In genomic region chr12:27616356-27617150, GRCh38 we compare ENCODE assay signal across 18 cellular contexts.
A peak's percentile ranks its signal among the peaks of the same experiment; 100 is the strongest.
DNase-seq lines count a peak whose midpoint lies in the region; ATAC-seq, FAIRE-seq and TF ChIP-seq lines count a peak whose summit lies in the region.
"Had no signal": no experiment of that assay in that cellular context is flagged by ENCODE, and none has a peak within 500 bp of the region (broad histone marks: within the 10 kb centered on the region; RNA-seq: fewer than 3 reads in every experiment).

No MANE protein-coding gene starts in this region.

- POLR2A ChIA-PET in CD4-positive, alpha-beta T cell (lab: Charles Lee) = no interaction called here

- no peaks in the 10 kb centered on the region for H4K20me1 ChIP-seq in osteoblast (ENCODE audit: insufficient read depth, low read length)

- H3K9me3 Mint-ChIP-seq in CD4-positive, alpha-beta T cell = no peaks in the 10 kb centered on the region
- H3K9me3 Mint-ChIP-seq: activated naive CD4-positive, alpha-beta T cell treated with anti-CD3 and anti-CD28 coated beads, Interleukin-2, amount 10 ng/mL, durations not matched to agents 7 days and 5 days; IgD-negative memory B cell had no signal

- H3K9ac ChIP-seq in kidney (ENCODE audit: low read length in 2 of 2) = no peak overlapping the region

- H3K36me3 ChIP-seq in MG63 (no peaks in the 10 kb centered on the region), osteoblast (ENCODE audit: insufficient read depth, low read length) (peaks cover 3% of the 10 kb centered on the region), kidney (ENCODE audit: control insufficient read depth in 1 of 2, insufficient read depth in 2 of 2, low read length in 2 of 2) (no peaks in the 10 kb centered on the region)
- H3K36me3 ChIP-seq: BE2C, pancreas, upper lobe of left lung had no signal

- peak; percentile 29 for DNase-seq in AG10803 (ENCODE audit: low read depth)
- peak; percentile 59 for DNase-seq in MG63
- DNase-seq in dorsolateral prefrontal cortex = no peak
- DNase-seq in osteoblast (ENCODE audit: insufficient read length, low spot score, missing footprints) = no peak
- DNase-seq in kidney = no peak
- no peak for DNase-seq in CD4-positive, alpha-beta T cell
- DNase-seq in T-helper 17 cell = no peak
- DNase-seq: activated naive CD4-positive, alpha-beta T cell treated with anti-CD3 and anti-CD28 coated beads, Interleukin-2, amount 10 ng/mL, durations not matched to agents 7 days and 5 days; BE2C; DND-41; midbrain; NCI-H1694 treated with DMSO at 0.1 percent for 48 hours; NCI-H82; pancreas; upper lobe of left lung had no signal

- H3K79me2 ChIP-seq in osteoblast (ENCODE audit: insufficient read depth, low read length) = peaks cover 79% of the 10 kb centered on the region

- no peak for FAIRE-seq in kidney (lab: Jason Lieb, UNC)
- FAIRE-seq: GM12878, pancreas had no signal

- CTCF ChIA-PET in CD4-positive, alpha-beta T cell (lab: Charles Lee) = no interaction called here

- H3K4me2 ChIP-seq in osteoblast (ENCODE audit: insufficient read depth, low read length) = no peak overlapping the region

- TF ChIP-seq CTCF in AG10803 (conservative IDR thresholded peaks at IDR 0.05; ENCODE audit: low read length) = no peak
- no peak for TF ChIP-seq CTCF in dorsolateral prefrontal cortex (IDR thresholded peaks at IDR 0.05 in 54 of 56, conservative IDR thresholded peaks at IDR 0.05 in 2 of 56; ENCODE audit: low read depth in 1 of 56, partially characterized antibody in 56 of 56)
- TF ChIP-seq CTCF in osteoblast (IDR thresholded peaks at IDR 0.05; ENCODE audit: extremely low read depth, low read depth, low read length) = no peak
- no peak for TF ChIP-seq CTCF in kidney (IDR thresholded peaks at IDR 0.05; ENCODE audit: borderline replicate concordance, extremely low read depth, insufficient read depth)
- TF ChIP-seq CTCF in CD4-positive, alpha-beta T cell (IDR thresholded peaks at IDR 0.05) = no peak

- H3K4me3 ChIP-seq in AG10803 (ENCODE audit: low read length) (no peak overlapping the region), MG63 (no peak overlapping the region), dorsolateral prefrontal cortex (peak overlapping the region in 4 of 59 donors; percentile 1 to 13 (median 8)), osteoblast (ENCODE audit: insufficient read depth, low read length) (no peak overlapping the region), kidney (ENCODE audit: low read length in 2 of 2) (no peak overlapping the region)
- H3K4me3 ChIP-seq: GM12878, pancreas, upper lobe of left lung had no signal

- peak overlapping the region in 40 of 59 donors; percentile 2 to 69 (median 48) for H3K27ac ChIP-seq in dorsolateral prefrontal cortex
- H3K27ac ChIP-seq in osteoblast (ENCODE audit: low read depth, low read length) = peak overlapping the region; percentile 89
- H3K27ac ChIP-seq in kidney (ENCODE audit: low read depth in 2 of 2, low read length in 2 of 2) = no peak overlapping the region
- H3K27ac ChIP-seq in CD4-positive, alpha-beta T cell (ENCODE audit: low read depth, low read length) = no peak overlapping the region
- H3K27ac ChIP-seq: pancreas had no signal

- no peaks in the 10 kb centered on the region for H3K4me1 Mint-ChIP-seq in CD4-positive, alpha-beta T cell (ENCODE audit: low read depth)
- H3K4me1 Mint-ChIP-seq in T-helper 17 cell = no peaks in the 10 kb centered on the region
- H3K4me1 Mint-ChIP-seq: IgD-negative memory B cell had no signal

- no peak overlapping the region for H3K27ac Mint-ChIP-seq in CD4-positive, alpha-beta T cell
- H3K27ac Mint-ChIP-seq in T-helper 17 cell = no peak overlapping the region
- H3K27ac Mint-ChIP-seq: activated naive CD4-positive, alpha-beta T cell treated with anti-CD3 and anti-CD28 coated beads, Interleukin-2, amount 10 ng/mL, durations not matched to agents 7 days and 5 days had no signal

- intact Hi-C loops in dorsolateral prefrontal cortex (cut with DNase I) = no loop called here
- intact Hi-C loops in kidney (cut with DNase I) = no loop called here
- intact Hi-C loops in CD4-positive, alpha-beta T cell (cut with DNase I, micrococcal nuclease) = no loop called here

- H3K9me3 ChIP-seq in MG63 (no peaks in the 10 kb centered on the region), osteoblast (ENCODE audit: low read depth, low read length) (no peaks in the 10 kb centered on the region), kidney (ENCODE audit: control insufficient read depth in 1 of 2, low read length in 2 of 2) (no peaks in the 10 kb centered on the region), T-helper 17 cell (ENCODE audit: control insufficient read depth, low read length, poor library complexity, severe bottlenecking) (no peaks in the 10 kb centered on the region)
- H3K9me3 ChIP-seq in CD4-positive, alpha-beta T cell (ENCODE audit: control insufficient read depth, low read length) = no peaks in the 10 kb centered on the region
- H3K9me3 ChIP-seq: BE2C, pancreas, upper lobe of left lung had no signal

- no peaks in the 10 kb centered on the region for H3K27me3 Mint-ChIP-seq in CD4-positive, alpha-beta T cell
- no peaks in the 10 kb centered on the region for H3K27me3 Mint-ChIP-seq in T-helper 17 cell
- H3K27me3 Mint-ChIP-seq: activated naive CD4-positive, alpha-beta T cell treated with anti-CD3 and anti-CD28 coated beads, Interleukin-2, amount 10 ng/mL, durations not matched to agents 7 days and 5 days; IgD-negative memory B cell had no signal

- H3K4me3 Mint-ChIP-seq in CD4-positive, alpha-beta T cell = no peak overlapping the region
- H3K4me3 Mint-ChIP-seq in T-helper 17 cell = no peak overlapping the region
- H3K4me3 Mint-ChIP-seq: activated naive CD4-positive, alpha-beta T cell treated with anti-CD3 and anti-CD28 coated beads, Interleukin-2, amount 10 ng/mL, durations not matched to agents 7 days and 5 days; IgD-negative memory B cell had no signal

- no peak overlapping the region for H2AFZ ChIP-seq in osteoblast (ENCODE audit: low read length)

- H3K4me1 ChIP-seq in osteoblast (ENCODE audit: insufficient read depth, low read length) = peaks cover 61% of the 10 kb centered on the region
- H3K4me1 ChIP-seq in kidney (ENCODE audit: control insufficient read depth in 1 of 2, insufficient read depth in 1 of 2, low read depth in 1 of 2, low read length in 2 of 2) = peaks cover 5 to 9% of the 10 kb centered on the region in 2 donors
- H3K4me1 ChIP-seq: pancreas had no signal

- ATAC-seq in HG03135 (IDR thresholded peaks at IDR 0.05; ENCODE audit: unreplicated experiment) (no peak), T-helper 17 cell (no peak)
- ATAC-seq in CD4-positive, alpha-beta T cell (ENCODE audit: poor library complexity) = no peak
- ATAC-seq: GM12878, pancreas had no signal

- H3K27me3 ChIP-seq in MG63 (no peaks in the 10 kb centered on the region), dorsolateral prefrontal cortex (no peaks in the 10 kb centered on the region), osteoblast (ENCODE audit: insufficient read depth, low read length) (no peaks in the 10 kb centered on the region)
- no peaks in the 10 kb centered on the region for H3K27me3 ChIP-seq in CD4-positive, alpha-beta T cell (ENCODE audit: control insufficient read depth, insufficient read depth, low read length)
- H3K27me3 ChIP-seq: BE2C, pancreas, upper lobe of left lung had no signal

- H3K36me3 Mint-ChIP-seq in CD4-positive, alpha-beta T cell (ENCODE audit: low read depth) = no peaks in the 10 kb centered on the region
- no peaks in the 10 kb centered on the region for H3K36me3 Mint-ChIP-seq in T-helper 17 cell (ENCODE audit: low read depth)
- H3K36me3 Mint-ChIP-seq: activated naive CD4-positive, alpha-beta T cell treated with anti-CD3 and anti-CD28 coated beads, Interleukin-2, amount 10 ng/mL, durations not matched to agents 7 days and 5 days; IgD-negative memory B cell had no signal

Comparison
In these comparisons a context has a peak if more than half of its experiments do, and no peak if none do; other contexts are left out.
1. DNase-seq: peak in AG10803 (single experiment) and MG63 (single experiment); none in dorsolateral prefrontal cortex (0 of 10), osteoblast (single experiment), kidney (single experiment), CD4-positive, alpha-beta T cell (0 of 10) and T-helper 17 cell (0 of 3).
2. H3K27ac ChIP-seq: peak in dorsolateral prefrontal cortex (40 of 59) and osteoblast (single experiment); none in kidney (0 of 2) and CD4-positive, alpha-beta T cell (single experiment).